In the genomic region with DNA sequence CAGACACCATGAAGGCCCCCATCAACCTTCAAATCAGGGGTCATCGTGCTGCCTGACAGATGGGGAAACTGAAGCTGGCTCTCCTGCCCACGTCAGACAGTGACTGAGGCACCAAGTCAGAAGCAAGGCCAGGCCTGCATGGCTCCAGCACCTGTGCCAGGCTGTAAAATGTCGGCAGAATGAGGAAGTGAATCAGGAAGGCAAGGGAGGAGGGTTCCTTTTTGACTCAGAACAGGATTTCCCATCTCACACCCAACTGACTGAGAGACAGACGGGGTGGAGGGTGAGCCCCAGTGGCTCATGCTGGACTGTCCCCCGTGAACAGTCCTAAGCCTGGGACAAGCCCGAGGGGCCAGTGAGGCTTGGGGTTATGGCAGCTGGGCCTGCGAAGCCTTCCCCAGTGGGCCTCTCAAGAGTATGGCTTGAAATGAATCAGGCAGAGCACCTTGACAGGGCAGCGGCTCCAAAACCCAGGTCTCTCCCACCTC, we compare ENCODE assay signal across 8 cellular contexts. TPM values are rescaled to one million over a fixed set of nuclear protein-coding genes. Genes with fewer than 3 reads are reported as not detected.
DNase-seq lines count a peak whose midpoint lies in the region; ATAC-seq, FAIRE-seq and TF ChIP-seq lines count a peak whose summit lies in the region.

No MANE protein-coding gene starts in this region.

- H3K27ac ChIP-seq in SJCRH30: peak overlapping the region; percentile 96
- no peak overlapping the region for H3K27ac ChIP-seq in keratinocyte (ENCODE audit: control insufficient read depth, insufficient read depth, low read length)

- no peaks in the 10 kb centered on the region for H3K27me3 Mint-ChIP-seq in chondrocyte (ENCODE audit: low read depth)

- FAIRE-seq in keratinocyte (lab: Jason Lieb, UNC): peak; percentile 87

- peak overlapping the region; percentile 13 for H3K4me2 ChIP-seq in keratinocyte (ENCODE audit: control insufficient read depth, extremely low read depth, insufficient read depth, low read depth, low read length)

- dilution Hi-C loops in keratinocyte (cut with MboI; ENCODE audit: extremely low pct_ligation_motif_present, low sequenced_read_pairs): no loop called here

- H3K4me1 Mint-ChIP-seq in chondrocyte (ENCODE audit: low read depth): peaks cover 36% of the 10 kb centered on the region

- H3K36me3 ChIP-seq in SJCRH30 (peaks cover 5% of the 10 kb centered on the region; the same call in 1 of the 2 replicates), keratinocyte (ENCODE audit: control insufficient read depth in 2 of 2, extremely low read depth in 1 of 2, insufficient read depth in 2 of 2, low read length in 2 of 2) (no peaks in the 10 kb centered on the region)

- H3K9me1 ChIP-seq in keratinocyte (ENCODE audit: control insufficient read depth, extremely low read depth, insufficient read depth, low read length): no peaks in the 10 kb centered on the region

- H3K79me2 ChIP-seq in keratinocyte (ENCODE audit: control insufficient read depth, insufficient read depth, low read length): no peaks in the 10 kb centered on the region

- no peak overlapping the region for H3K4me3 Mint-ChIP-seq in chondrocyte (ENCODE audit: unreplicated experiment)

- peak; percentile 87 for ATAC-seq in HG03060 (IDR thresholded peaks at IDR 0.05; ENCODE audit: low read depth, unreplicated experiment)

- H3K9me3 Mint-ChIP-seq in chondrocyte (ENCODE audit: low read depth): peaks cover 6% of the 10 kb centered on the region

- H4K20me1 ChIP-seq in keratinocyte (ENCODE audit: control insufficient read depth, extremely low read depth, insufficient read depth, low read length): no peaks in the 10 kb centered on the region

- TF ChIP-seq CTCF in keratinocyte (optimal IDR thresholded peaks at IDR 0.05 in 1 of 3, IDR thresholded peaks at IDR 0.05 in 1 of 3, conservative IDR thresholded peaks at IDR 0.05 in 1 of 3; ENCODE audit: extremely low read depth in 1 of 3, insufficient read depth in 2 of 3, low read length in 3 of 3) (no peak), chondrocyte (IDR thresholded peaks at IDR 0.05) (no peak)

- H3K9ac ChIP-seq in keratinocyte (ENCODE audit: control insufficient read depth, extremely low read depth, insufficient read depth, low read length): no peak overlapping the region

- no peaks in the 10 kb centered on the region for H3K36me3 Mint-ChIP-seq in chondrocyte (ENCODE audit: low read depth)

- no peaks in the 10 kb centered on the region for H3K27me3 ChIP-seq in SJCRH30
- H3K27me3 ChIP-seq in keratinocyte (ENCODE audit: control insufficient read depth, extremely low read depth, insufficient read depth, low read length): no peaks in the 10 kb centered on the region

- H2AFZ ChIP-seq in keratinocyte (ENCODE audit: control insufficient read depth, low read length): peak overlapping the region; percentile 60

- H3K4me1 ChIP-seq in SJCRH30 (peaks cover 43% of the 10 kb centered on the region), keratinocyte (ENCODE audit: control insufficient read depth, extremely low read depth, insufficient read depth, low read length) (peaks cover 21% of the 10 kb centered on the region)

- H3K9me3 ChIP-seq in SJCRH30 (replicated peaks): peaks cover 2% of the 10 kb centered on the region; the same call in 1 of the 2 replicates
- H3K9me3 ChIP-seq in keratinocyte (ENCODE audit: control insufficient read depth, low read depth, low read length): no peaks in the 10 kb centered on the region

- H3K27ac Mint-ChIP-seq in chondrocyte (ENCODE audit: unreplicated experiment): no peak overlapping the region

- DNase-seq in stimulated activated CD4-positive, alpha-beta T cell treated with anti-CD3 and anti-CD28 coated beads, Interleukin-4, amount 100 ng/mL, for 24 hours: peak; percentile 25
- no peak for DNase-seq in stimulated activated CD4-positive, alpha-beta T cell treated with anti-CD3 and anti-CD28 coated beads, Interleukin-4, amount 100 ng/mL, for 4 hours
- peak; percentile 27 to 52 for DNase-seq in SJCRH30
- no peak for DNase-seq in keratinocyte (ENCODE audit: low read depth, low spot score)
- no peak for DNase-seq in D341Med (ENCODE audit: low spot score)
- no peak for DNase-seq in NCI-H2029 (lab: John Stamatoyannopoulos, UW)
- DNase-seq in chondrocyte (ENCODE audit: low spot score): no peak

- H3K4me3 ChIP-seq in SJCRH30 (no peak overlapping the region), keratinocyte (ENCODE audit: control insufficient read depth in 2 of 3, extremely low read depth in 1 of 3, insufficient read depth in 2 of 3, low read depth in 1 of 3, low read length in 3 of 3) (no peak overlapping the region)

RNA-seq across cellular contexts. Expression of gene SYNE3, which starts 20.9 kb away (rescaled TPM):
- 34.1 and 34.5 TPM in 2 replicates for total RNA-seq in SJCRH30 (2014; rRNA removed; shearing (Covaris generic))
- polyA plus RNA-seq in keratinocyte: 0.32 to 1.3 TPM (median 1.0 TPM) in 3 replicates
- polyA plus RNA-seq in keratinocyte (2011; ENCODE audit: low read depth): 0.27 TPM
- polyA plus RNA-seq in keratinocyte (2011; cell fraction: cytosol; rRNA removed): 0.18 and 0.19 TPM in 2 replicates
- polyA plus RNA-seq in keratinocyte (2011; cell fraction: nucleus; rRNA removed): 2.1 and 2.6 TPM in 2 replicates
- 0.47 and 1.6 TPM in 2 replicates for polyA plus RNA-seq in keratinocyte (2012; ENCODE audit: low replicate concordance)
- 0.63 to 3.1 TPM (median 2.1 TPM) in 3 replicates for polyA minus RNA-seq in keratinocyte
- polyA minus RNA-seq in keratinocyte (2011; cell fraction: cytosol; rRNA and poly(A)+ RNA removed): 0.96 TPM
- 2.7 and 3.0 TPM in 2 replicates for polyA minus RNA-seq in keratinocyte (2011; cell fraction: nucleus; rRNA and poly(A)+ RNA removed)
- total RNA-seq in chondrocyte: 21.4 to 22.3 TPM (median 22.0 TPM) in 3 replicates

RNA-seq across cellular contexts. Expression of gene GLRX5, which starts 39.3 kb away (rescaled TPM):
- total RNA-seq in SJCRH30 (2014; rRNA removed; shearing (Covaris generic)): 130 and 132 TPM in 2 replicates
- 28.2 to 60.9 TPM (median 42.7 TPM) in 3 replicates for polyA plus RNA-seq in keratinocyte
- polyA plus RNA-seq in keratinocyte (2011; ENCODE audit: low read depth): 13.7 TPM
- 39.9 and 70.3 TPM in 2 replicates for polyA plus RNA-seq in keratinocyte (2011; cell fraction: cytosol; rRNA removed)
- 14.1 and 17.8 TPM in 2 replicates for polyA plus RNA-seq in keratinocyte (2011; cell fraction: nucleus; rRNA removed)
- 27.2 and 41.6 TPM in 2 replicates for polyA plus RNA-seq in keratinocyte (2012; ENCODE audit: low replicate concordance)
- 7.9 to 23.1 TPM (median 8.6 TPM) in 3 replicates for polyA minus RNA-seq in keratinocyte
- 28.0 TPM for polyA minus RNA-seq in keratinocyte (2011; cell fraction: cytosol; rRNA and poly(A)+ RNA removed)
- 3.4 and 4.4 TPM in 2 replicates for polyA minus RNA-seq in keratinocyte (2011; cell fraction: nucleus; rRNA and poly(A)+ RNA removed)
- total RNA-seq in chondrocyte: 30.9 to 38.9 TPM (median 33.4 TPM) in 3 replicates

Comparison
In these comparisons a context has a peak if more than half of its experiments do, and no peak if none do; other contexts are left out.
1. DNase-seq: peak in stimulated activated CD4-positive, alpha-beta T cell treated with anti-CD3 and anti-CD28 coated beads, Interleukin-4, amount 100 ng/mL, for 24 hours (single experiment) and SJCRH30 (2 of 2); none in stimulated activated CD4-positive, alpha-beta T cell treated with anti-CD3 and anti-CD28 coated beads, Interleukin-4, amount 100 ng/mL, for 4 hours (0 of 2), keratinocyte (single experiment), D341Med (single experiment), NCI-H2029 (single experiment) and chondrocyte (single experiment).